ENCODE assay signal across 1 cellular context in genomic region chr7:51288896-51289607, GRCh38.
TF ChIP-seq lines count a peak whose summit lies in the region.

No MANE protein-coding gene starts in this region.

TF ChIP-seq in H1, 55 proteins besides CTCF, POLR2A, EP300 and RAD21 (continued from another document):
- TF ChIP-seq NRF1 (IDR thresholded peaks at IDR 0.05; ENCODE audit: low read depth, low read length), result no peak
- no peak for TF ChIP-seq ZNF274 (IDR thresholded peaks at IDR 0.05; ENCODE audit: borderline replicate concordance, extremely low read depth, low read length)
- TF ChIP-seq TAF7 (optimal IDR thresholded peaks at IDR 0.05; ENCODE audit: borderline replicate concordance, low read depth, low read length), result no peak
- no peak for TF ChIP-seq ASH2L (IDR thresholded peaks at IDR 0.05; ENCODE audit: low read length)
- no peak for TF ChIP-seq CREB1 (IDR thresholded peaks at IDR 0.05)
- TF ChIP-seq HDAC2 (IDR thresholded peaks at IDR 0.05; ENCODE audit: borderline replicate concordance in 1 of 2, low read depth in 2 of 2, low read length in 2 of 2), result no peak
- no peak for TF ChIP-seq BCL11A (IDR thresholded peaks at IDR 0.05; ENCODE audit: low read depth in 2 of 2, low read length in 2 of 2)
- no peak for TF ChIP-seq CBX5 (IDR thresholded peaks at IDR 0.05; ENCODE audit: low read depth, low read length)
- TF ChIP-seq FOSL1 (IDR thresholded peaks at IDR 0.05; ENCODE audit: insufficient read depth, low read depth, low read length), result no peak
- TF ChIP-seq SP1 (IDR thresholded peaks at IDR 0.05; ENCODE audit: low read depth, low read length), result no peak
- no peak for TF ChIP-seq CHD1 (IDR thresholded peaks at IDR 0.05; ENCODE audit: low read depth, low read length)
- TF ChIP-seq SRF (IDR thresholded peaks at IDR 0.05; ENCODE audit: low read depth, low read length), result no peak
- no peak for TF ChIP-seq EZH2 (IDR thresholded peaks at IDR 0.05; ENCODE audit: low read depth, low read length, severe bottlenecking)
- TF ChIP-seq CTBP2 (IDR thresholded peaks at IDR 0.05; ENCODE audit: borderline replicate concordance, insufficient read depth, insufficient read length, low read length), result no peak
- no peak for TF ChIP-seq YY1 (IDR thresholded peaks at IDR 0.05; ENCODE audit: low read depth, low read length)
